In the genomic region with DNA sequence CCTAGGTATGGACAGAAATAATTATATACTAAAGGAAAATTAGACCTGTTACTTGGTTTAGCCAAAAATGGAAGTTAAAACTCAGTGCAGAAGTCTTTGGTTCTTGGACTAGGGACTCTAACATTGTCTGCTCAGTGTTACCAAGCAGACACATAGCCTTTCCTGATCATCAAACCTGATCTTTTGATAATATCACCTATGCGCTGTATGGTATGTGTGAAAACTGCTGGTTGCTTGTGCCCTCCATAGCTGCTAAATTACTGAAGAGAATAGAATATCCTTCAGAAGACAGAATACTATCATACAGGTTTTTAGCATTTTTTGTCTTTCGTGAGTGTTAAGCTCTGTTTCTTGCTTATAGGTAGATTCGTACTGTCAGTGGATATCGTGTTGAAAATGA, we compare ENCODE assay signal across 18 cellular contexts.
DNase-seq lines count a peak whose midpoint lies in the region; ATAC-seq and TF ChIP-seq lines count a peak whose summit lies in the region.
"Had no signal": no experiment of that assay in that cellular context is flagged by ENCODE, and none has a peak within 500 bp of the region (broad histone marks: within the 10 kb centered on the region; RNA-seq: fewer than 3 reads in every experiment).

No MANE protein-coding gene starts in this region.

- peaks cover 11% of the 10 kb centered on the region for H3K4me1 Mint-ChIP-seq in T-helper 2 cell treated with Interferon-gamma antibody and Interleukin-4, amounts not matched to agents 5 μg/mL and 100 μg/mL, for 36 hours (ENCODE audit: low read depth)

- H3K27me3 ChIP-seq in ascending aorta: no peaks in the 10 kb centered on the region
- H3K27me3 ChIP-seq in hepatocyte: no peaks in the 10 kb centered on the region
- no peaks in the 10 kb centered on the region for H3K27me3 ChIP-seq in rectal smooth muscle tissue (ENCODE audit: control insufficient read depth, insufficient read depth, low read length)

- no peak for ATAC-seq in HG03442 (IDR thresholded peaks at IDR 0.05; ENCODE audit: unreplicated experiment)

- peaks cover 82% of the 10 kb centered on the region for H3K79me2 ChIP-seq in hepatocyte

- no peaks in the 10 kb centered on the region for H3K9me2 ChIP-seq in hepatocyte (replicated peaks; ENCODE audit: insufficient read depth)

- H3K27ac Mint-ChIP-seq in T-helper 2 cell treated with Interferon-gamma antibody and Interleukin-4, amounts not matched to agents 5 μg/mL and 100 μg/mL, for 36 hours: no peak overlapping the region
- H3K27ac Mint-ChIP-seq: CD14-positive monocyte had no signal

- H3K27me3 Mint-ChIP-seq in T-helper 2 cell treated with Interferon-gamma antibody and Interleukin-4, amounts not matched to agents 5 μg/mL and 100 μg/mL, for 36 hours (ENCODE audit: low read depth): peaks cover 6% of the 10 kb centered on the region

- H2AFZ ChIP-seq in hepatocyte: no peak overlapping the region
- H2AFZ ChIP-seq: GM23248 had no signal

- H3K27ac ChIP-seq in ascending aorta: no peak overlapping the region
- H3K27ac ChIP-seq in hepatocyte: no peak overlapping the region
- no peak overlapping the region for H3K27ac ChIP-seq in rectal smooth muscle tissue (ENCODE audit: low read depth, low read length)
- H3K27ac ChIP-seq: GM23248 had no signal

- DNase-seq in NCI-H1092 treated with DMSO at 0.1 percent for 48 hours (lab: John Stamatoyannopoulos, UW) (peak; percentile 53), NCI-H1092 (lab: John Stamatoyannopoulos, UW) (no peak), ascending aorta (ENCODE audit: low spot score in 2 of 2) (no peak), hepatocyte (ENCODE audit: low spot score) (no peak), hippocampal formation (lab: John Stamatoyannopoulos, UW) (no peak)
- no peak for DNase-seq in T-helper 2 cell treated with Interferon-gamma antibody and Interleukin-4, amounts not matched to agents 5 μg/mL and 100 μg/mL, for 36 hours (ENCODE audit: low spot score)
- DNase-seq: 8988T, Caco-2, DMS53, GM23248, KG1, NCI-H1048, NCI-H187, NCI-H2171, RPMI8226 had no signal

- H3K4me1 ChIP-seq in ascending aorta (peaks cover 3 to 24% of the 10 kb centered on the region in 2 donors), hepatocyte (ENCODE audit: insufficient read depth) (peaks cover 9% of the 10 kb centered on the region), rectal smooth muscle tissue (ENCODE audit: control insufficient read depth, insufficient read depth, low read length) (peaks cover 9% of the 10 kb centered on the region)

- H3K9ac ChIP-seq in rectal smooth muscle tissue (ENCODE audit: low read length): no peak overlapping the region
- H3K9ac ChIP-seq: GM23248 had no signal

- H3K4me2 ChIP-seq in hepatocyte: peak overlapping the region; percentile 75

- H3K36me3 ChIP-seq in ascending aorta (no peaks in the 10 kb centered on the region), hepatocyte (replicated peaks; ENCODE audit: insufficient read depth, low read depth) (no peaks in the 10 kb centered on the region), rectal smooth muscle tissue (ENCODE audit: control insufficient read depth, insufficient read depth, low read length) (no peaks in the 10 kb centered on the region)

- intact Hi-C loops in ascending aorta (cut with DNase I): loop anchor here (5.0 kb wide), 1 partner anchor 35 kb away; no protein-coding TSS in a partner anchor

- H3K4me3 ChIP-seq in ascending aorta: peak overlapping the region; percentile 15 to 63
- H3K4me3 ChIP-seq in hepatocyte: no peak overlapping the region
- H3K4me3 ChIP-seq in rectal smooth muscle tissue (ENCODE audit: low read length): peak overlapping the region; percentile 37
- H3K4me3 ChIP-seq: GM23248 had no signal

- no peaks in the 10 kb centered on the region for H4K20me1 ChIP-seq in hepatocyte (ENCODE audit: insufficient read depth, poor library complexity, severe bottlenecking)

- H3K4me3 Mint-ChIP-seq in T-helper 2 cell treated with Interferon-gamma antibody and Interleukin-4, amounts not matched to agents 5 μg/mL and 100 μg/mL, for 36 hours: no peak overlapping the region
- H3K4me3 Mint-ChIP-seq: CD14-positive monocyte had no signal

- H3K36me3 Mint-ChIP-seq in T-helper 2 cell treated with Interferon-gamma antibody and Interleukin-4, amounts not matched to agents 5 μg/mL and 100 μg/mL, for 36 hours (ENCODE audit: low read depth): no peaks in the 10 kb centered on the region

- WGBS in hepatocyte (ENCODE audit: low lambda C conversion rate, missing lambda C conversion rate): 94% methylated on average over 4 of the region's 4 CpGs

- H3K9me3 Mint-ChIP-seq in T-helper 2 cell treated with Interferon-gamma antibody and Interleukin-4, amounts not matched to agents 5 μg/mL and 100 μg/mL, for 36 hours: no peaks in the 10 kb centered on the region

- no peak for TF ChIP-seq CTCF in ascending aorta (IDR thresholded peaks at IDR 0.05)
- no peak for TF ChIP-seq CTCF in hepatocyte (IDR thresholded peaks at IDR 0.05; ENCODE audit: poor library complexity)

- H3K9me3 ChIP-seq in ascending aorta (no peaks in the 10 kb centered on the region), hepatocyte (ENCODE audit: low read depth) (no peaks in the 10 kb centered on the region)
- H3K9me3 ChIP-seq: Caco-2 had no signal
